In the genomic region with DNA sequence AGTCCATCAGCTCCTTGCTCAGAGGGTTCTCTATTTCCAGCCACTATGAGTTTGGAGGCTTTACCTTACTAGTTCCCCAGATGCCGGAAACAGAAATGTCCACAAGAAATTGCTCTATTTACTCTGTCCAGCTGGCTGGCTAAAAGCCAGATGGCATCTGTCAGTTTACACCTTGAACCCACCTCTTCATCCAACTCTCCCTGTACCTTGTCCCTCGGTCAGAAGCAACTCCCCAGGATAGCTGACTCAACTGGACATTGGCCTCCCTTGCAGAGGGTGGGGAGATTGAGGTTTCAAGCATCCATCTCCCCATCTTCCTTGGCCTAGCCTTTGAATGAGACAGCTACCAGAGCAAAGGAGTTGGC, we compare ENCODE assay signal across 8 cellular contexts. TPM values are rescaled to one million over a fixed set of nuclear protein-coding genes. Genes with fewer than 3 reads are reported as not detected.
DNase-seq lines count a peak whose midpoint lies in the region; ATAC-seq, FAIRE-seq and TF ChIP-seq lines count a peak whose summit lies in the region.

No MANE protein-coding gene starts in this region.

- H2AFZ ChIP-seq in SK-N-SH (ENCODE audit: low read depth): no peak overlapping the region; the same call in 1 of the 2 replicates

- TF ChIP-seq RAD21 in SK-N-SH (IDR thresholded peaks at IDR 0.05; ENCODE audit: low read length): no peak

- no peaks in the 10 kb centered on the region for H3K9me3 ChIP-seq in SK-N-SH

- peaks cover 30% of the 10 kb centered on the region; the same call in 1 of the 2 replicates for H3K79me2 ChIP-seq in SK-N-SH (ENCODE audit: insufficient read depth)

- TF ChIP-seq CTCF in SK-N-SH (IDR thresholded peaks at IDR 0.05): no peak
- no peak for TF ChIP-seq CTCF in VCaP (conservative IDR thresholded peaks at IDR 0.05)
- no peak for TF ChIP-seq CTCF in foreskin fibroblast (IDR thresholded peaks at IDR 0.05; ENCODE audit: low read depth, low read length)

- peaks cover 41% of the 10 kb centered on the region for H3K36me3 Mint-ChIP-seq in stimulated activated effector memory CD8-positive, alpha-beta T cell treated with anti-CD3 and anti-CD28 coated beads, Interleukin-12 subunit alpha, Interleukin-12 subunit beta, amount 100 ng/mL, for 72 hours

- POLR2A ChIA-PET in SK-N-SH (lab: Yijun Ruan, JAX): interaction anchor here (1.0 to 4.3 kb wide), 3 partner anchors 9 to 14 kb away, joined by 3 to 17 read pairs (median 3); a partner anchor contains a TSS

- H3K4me2 ChIP-seq in SK-N-SH: peak overlapping the region; percentile 98

- peaks cover 19 to 25% of the 10 kb centered on the region in 2 experiments for H3K4me1 ChIP-seq in SK-N-SH (ENCODE audit: control insufficient read depth in 1 of 2, insufficient read depth in 2 of 2, low read depth in 1 of 2, low read length in 1 of 2)

- no peaks in the 10 kb centered on the region for H3K9me3 Mint-ChIP-seq in stimulated activated effector memory CD8-positive, alpha-beta T cell treated with anti-CD3 and anti-CD28 coated beads, Interleukin-12 subunit alpha, Interleukin-12 subunit beta, amount 100 ng/mL, for 72 hours

- H3K36me3 ChIP-seq in SK-N-SH (replicated peaks in 1 of 2; ENCODE audit: control insufficient read depth in 1 of 2, insufficient read depth in 2 of 2, low read length in 1 of 2): peaks cover 0 to 20% of the 10 kb centered on the region in 2 experiments

- peaks cover 42% of the 10 kb centered on the region for H3K4me1 Mint-ChIP-seq in stimulated activated effector memory CD8-positive, alpha-beta T cell treated with anti-CD3 and anti-CD28 coated beads, Interleukin-12 subunit alpha, Interleukin-12 subunit beta, amount 100 ng/mL, for 72 hours

- peaks cover 7% of the 10 kb centered on the region for H3F3A ChIP-seq in SK-N-SH (replicated peaks; ENCODE audit: insufficient read depth)

- WGBS in SK-N-SH (ENCODE audit: low lambda C conversion rate): 92% methylated on average over 2 of the region's 2 CpGs

- FAIRE-seq in frontal cortex (lab: Jason Lieb, UNC): no peak

- CTCF ChIA-PET in SK-N-SH (lab: Yijun Ruan, JAX): interaction anchor here (1.0 to 4.5 kb wide), 5 partner anchors 14 to 215 kb away, joined by 3 to 15 read pairs (median 7); a partner anchor contains a TSS

- H3K27ac Mint-ChIP-seq in stimulated activated effector memory CD8-positive, alpha-beta T cell treated with anti-CD3 and anti-CD28 coated beads, Interleukin-12 subunit alpha, Interleukin-12 subunit beta, amount 100 ng/mL, for 72 hours: peak overlapping the region; percentile 86

- no peak for ATAC-seq in SK-N-SH treated with all-trans-retinoic acid at 6 μM for 48 hours
- ATAC-seq in stimulated activated effector memory CD8-positive, alpha-beta T cell treated with anti-CD3 and anti-CD28 coated beads, Interleukin-12 subunit alpha, Interleukin-12 subunit beta, amount 100 ng/mL, for 72 hours: no peak

- H3K27ac ChIP-seq in SK-N-SH (ENCODE audit: low read depth in 2 of 2, low read length in 1 of 2) (no peak overlapping the region; a peak in 1 of 4 replicates), VCaP (peak overlapping the region; percentile 88)

- H3K4me3 ChIP-seq in SK-N-SH (ENCODE audit: low read depth in 2 of 2, low read length in 1 of 2) (peak overlapping the region; percentile 85 to 86; a peak in 3 of 4 replicates), foreskin fibroblast (ENCODE audit: low read depth in 1 of 2, low read length in 2 of 2) (peak overlapping the region; percentile 64 to 78)

- DNase-seq in SK-N-SH (no peak), foreskin fibroblast (no peak), frontal cortex (ENCODE audit: low spot score in 2 of 2) (no peak), iPS-NIHi11 (ENCODE audit: low spot score) (no peak), LoVo (ENCODE audit: low spot score) (no peak)
- DNase-seq in stimulated activated effector memory CD8-positive, alpha-beta T cell treated with anti-CD3 and anti-CD28 coated beads, Interleukin-12 subunit alpha, Interleukin-12 subunit beta, amount 100 ng/mL, for 72 hours (ENCODE audit: low spot score in 2 of 2): no peak

- H3K27me3 ChIP-seq in SK-N-SH (ENCODE audit: insufficient read depth): no peaks in the 10 kb centered on the region

- H3K9ac ChIP-seq in SK-N-SH: no peak overlapping the region

- no peak for TF ChIP-seq EP300 in SK-N-SH (IDR thresholded peaks at IDR 0.05; ENCODE audit: borderline replicate concordance in 1 of 2, low read depth in 1 of 2, low read length in 1 of 2)

- H3K9me2 ChIP-seq in SK-N-SH: no peaks in the 10 kb centered on the region

- no peaks in the 10 kb centered on the region for H4K20me1 ChIP-seq in SK-N-SH (ENCODE audit: insufficient read depth)

- H3K4me3 Mint-ChIP-seq in stimulated activated effector memory CD8-positive, alpha-beta T cell treated with anti-CD3 and anti-CD28 coated beads, Interleukin-12 subunit alpha, Interleukin-12 subunit beta, amount 100 ng/mL, for 72 hours: peak overlapping the region; percentile 88

TF ChIP-seq in SK-N-SH, 30 proteins besides CTCF, POLR2A, EP300 and RAD21 (continues in another document):
- TF ChIP-seq, protein P1, sequence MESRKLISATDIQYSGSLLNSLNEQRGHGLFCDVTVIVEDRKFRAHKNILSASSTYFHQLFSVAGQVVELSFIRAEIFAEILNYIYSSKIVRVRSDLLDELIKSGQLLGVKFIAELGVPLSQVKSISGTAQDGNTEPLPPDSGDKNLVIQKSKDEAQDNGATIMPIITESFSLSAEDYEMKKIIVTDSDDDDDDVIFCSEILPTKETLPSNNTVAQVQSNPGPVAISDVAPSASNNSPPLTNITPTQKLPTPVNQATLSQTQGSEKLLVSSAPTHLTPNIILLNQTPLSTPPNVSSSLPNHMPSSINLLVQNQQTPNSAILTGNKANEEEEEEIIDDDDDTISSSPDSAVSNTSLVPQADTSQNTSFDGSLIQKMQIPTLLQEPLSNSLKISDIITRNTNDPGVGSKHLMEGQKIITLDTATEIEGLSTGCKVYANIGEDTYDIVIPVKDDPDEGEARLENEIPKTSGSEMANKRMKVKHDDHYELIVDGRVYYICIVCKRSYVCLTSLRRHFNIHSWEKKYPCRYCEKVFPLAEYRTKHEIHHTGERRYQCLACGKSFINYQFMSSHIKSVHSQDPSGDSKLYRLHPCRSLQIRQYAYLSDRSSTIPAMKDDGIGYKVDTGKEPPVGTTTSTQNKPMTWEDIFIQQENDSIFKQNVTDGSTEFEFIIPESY (IDR thresholded peaks at IDR 0.05; ENCODE audit: borderline replicate concordance, low read depth): no peak
- no peak for TF ChIP-seq GABPA (IDR thresholded peaks at IDR 0.05; ENCODE audit: low read depth)

TF ChIP-seq in SK-N-SH treated with all-trans-retinoic acid at 6 μM for 48 hours, 23 proteins besides CTCF, POLR2A, EP300 and RAD21 (continues in another document):
- TF ChIP-seq PPARA (CRISPR knock-in tag; IDR thresholded peaks at IDR 0.05; ENCODE audit: borderline replicate concordance): no peak
- TF ChIP-seq, protein P2, sequence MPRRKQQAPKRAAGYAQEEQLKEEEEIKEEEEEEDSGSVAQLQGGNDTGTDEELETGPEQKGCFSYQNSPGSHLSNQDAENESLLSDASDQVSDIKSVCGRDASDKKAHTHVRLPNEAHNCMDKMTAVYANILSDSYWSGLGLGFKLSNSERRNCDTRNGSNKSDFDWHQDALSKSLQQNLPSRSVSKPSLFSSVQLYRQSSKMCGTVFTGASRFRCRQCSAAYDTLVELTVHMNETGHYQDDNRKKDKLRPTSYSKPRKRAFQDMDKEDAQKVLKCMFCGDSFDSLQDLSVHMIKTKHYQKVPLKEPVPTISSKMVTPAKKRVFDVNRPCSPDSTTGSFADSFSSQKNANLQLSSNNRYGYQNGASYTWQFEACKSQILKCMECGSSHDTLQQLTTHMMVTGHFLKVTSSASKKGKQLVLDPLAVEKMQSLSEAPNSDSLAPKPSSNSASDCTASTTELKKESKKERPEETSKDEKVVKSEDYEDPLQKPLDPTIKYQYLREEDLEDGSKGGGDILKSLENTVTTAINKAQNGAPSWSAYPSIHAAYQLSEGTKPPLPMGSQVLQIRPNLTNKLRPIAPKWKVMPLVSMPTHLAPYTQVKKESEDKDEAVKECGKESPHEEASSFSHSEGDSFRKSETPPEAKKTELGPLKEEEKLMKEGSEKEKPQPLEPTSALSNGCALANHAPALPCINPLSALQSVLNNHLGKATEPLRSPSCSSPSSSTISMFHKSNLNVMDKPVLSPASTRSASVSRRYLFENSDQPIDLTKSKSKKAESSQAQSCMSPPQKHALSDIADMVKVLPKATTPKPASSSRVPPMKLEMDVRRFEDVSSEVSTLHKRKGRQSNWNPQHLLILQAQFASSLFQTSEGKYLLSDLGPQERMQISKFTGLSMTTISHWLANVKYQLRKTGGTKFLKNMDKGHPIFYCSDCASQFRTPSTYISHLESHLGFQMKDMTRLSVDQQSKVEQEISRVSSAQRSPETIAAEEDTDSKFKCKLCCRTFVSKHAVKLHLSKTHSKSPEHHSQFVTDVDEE (CRISPR knock-in tag; IDR thresholded peaks at IDR 0.05): no peak

RNA-seq across cellular contexts. Expression of a gene that starts 1.7 kb away (rescaled TPM):
- polyA plus RNA-seq in SK-N-SH (2012; rRNA removed): 7.6 and 8.6 TPM in 2 replicates
- 3.5 and 5.3 TPM in 2 replicates for polyA plus RNA-seq in SK-N-SH (2012; cell fraction: cytosol; rRNA removed)
- 27.1 and 27.9 TPM in 2 replicates for polyA plus RNA-seq in SK-N-SH (2012; cell fraction: nucleus; rRNA removed)
- 11.4 TPM for total RNA-seq in frontal cortex

RNA-seq across cellular contexts. Expression of a gene that starts 7.2 kb away (rescaled TPM):
- 99.5 and 128 TPM in 2 replicates for polyA plus RNA-seq in SK-N-SH (2012; rRNA removed)
- 68.0 and 70.3 TPM in 2 replicates for polyA plus RNA-seq in SK-N-SH (2012; cell fraction: cytosol; rRNA removed)
- polyA plus RNA-seq in SK-N-SH (2012; cell fraction: nucleus; rRNA removed): 182 and 268 TPM in 2 replicates
- 5.3 TPM for total RNA-seq in frontal cortex

RNA-seq across cellular contexts. Expression of a gene that starts 12.5 kb away (rescaled TPM):
- 21.8 and 36.1 TPM in 2 replicates for polyA plus RNA-seq in SK-N-SH (2012; rRNA removed)
- 10.6 and 14.6 TPM in 2 replicates for polyA plus RNA-seq in SK-N-SH (2012; cell fraction: cytosol; rRNA removed)
- polyA plus RNA-seq in SK-N-SH (2012; cell fraction: nucleus; rRNA removed): 113 and 143 TPM in 2 replicates
- 24.5 TPM for total RNA-seq in frontal cortex

RNA-seq across cellular contexts. Expression of a gene that starts 24.2 kb away (rescaled TPM):
- polyA plus RNA-seq in SK-N-SH (2012; rRNA removed): 69.4 and 77.4 TPM in 2 replicates
- 38.8 and 60.3 TPM in 2 replicates for polyA plus RNA-seq in SK-N-SH (2012; cell fraction: cytosol; rRNA removed)
- polyA plus RNA-seq in SK-N-SH (2012; cell fraction: nucleus; rRNA removed): 116 and 126 TPM in 2 replicates
- total RNA-seq in frontal cortex: 3.7 TPM

RNA-seq across cellular contexts. Expression of a gene that starts 40.0 kb away (rescaled TPM):
- 0.50 and 0.72 TPM in 2 replicates for polyA plus RNA-seq in SK-N-SH (2012; rRNA removed)
- polyA plus RNA-seq in SK-N-SH (2012; cell fraction: cytosol; rRNA removed): 0.27 and 0.38 TPM in 2 replicates
- 2.5 and 3.0 TPM in 2 replicates for polyA plus RNA-seq in SK-N-SH (2012; cell fraction: nucleus; rRNA removed)
- 2.0 TPM for total RNA-seq in frontal cortex
